ENCODE assay signal across 21 cellular contexts in genomic region chr6:73169111-73169510, GRCh38. TPM values are rescaled to one million over a fixed set of nuclear protein-coding genes. Genes with fewer than 3 reads are reported as not detected.
"Had no signal": no experiment of that assay in that cellular context is flagged by ENCODE, and none has a peak within 500 bp of the region (broad histone marks: within the 10 kb centered on the region; RNA-seq: fewer than 3 reads in every experiment).

No MANE protein-coding gene starts in this region.

- H3K4me1 ChIP-seq: left ventricle myocardium inferior, pancreas, stomach had no signal

- H3K9me3 ChIP-seq: left ventricle myocardium inferior, pancreas, stomach had no signal

- H3K27ac ChIP-seq: brain microvascular endothelial cell, left ventricle myocardium inferior, pancreas, stomach had no signal

- DNase-seq: activated CD4-positive, alpha-beta T cell treated with anti-CD3 and anti-CD28 coated beads for 48 hours; activated CD4-positive, CD25-positive, alpha-beta regulatory T cell; activated CD8-positive, alpha-beta T cell treated with anti-CD3 and anti-CD28 coated beads for 36 hours; activated naive CD4-positive, alpha-beta T cell treated with anti-CD3 and anti-CD28 coated beads for 36 hours; activated T-cell treated with anti-CD3 and anti-CD28 coated beads, Interleukin-2, amount 50 U/mL, for 1 hour; anterior cingulate cortex; brain microvascular endothelial cell; cortex of kidney; foreskin melanocyte; left ventricle myocardium inferior; mesenchymal stem cell; naive thymus-derived CD8-positive, alpha-beta T cell; pancreas; small intestine; stimulated activated CD4-positive, alpha-beta T cell treated with anti-CD3 and anti-CD28 coated beads, Interleukin-4, amount 100 ng/mL, for 1 hour; stomach; T1000 had no signal

- H3K27me3 ChIP-seq: brain microvascular endothelial cell, pancreas, stomach had no signal

- H3K36me3 ChIP-seq: brain microvascular endothelial cell, left ventricle myocardium inferior, pancreas, stomach had no signal

- H3K4me3 ChIP-seq: left ventricle myocardium inferior, pancreas, stomach had no signal

- ATAC-seq: activated CD8-positive, alpha-beta T cell treated with anti-CD3 and anti-CD28 coated beads for 36 hours; activated T-helper 17 cell treated with anti-CD3 and anti-CD28 coated beads, Interleukin-2, amount 50 U/mL, for 72 hours; naive thymus-derived CD8-positive, alpha-beta T cell; pancreas had no signal

RNA-seq across cellular contexts. Expression of gene KHDC1L, which starts 56.2 kb away (rescaled TPM):
- total RNA-seq: activated CD8-positive, alpha-beta T cell treated with anti-CD3 and anti-CD28 coated beads for 36 hours; activated naive CD4-positive, alpha-beta T cell treated with anti-CD3 and anti-CD28 coated beads for 36 hours; activated T-helper 17 cell treated with anti-CD3 and anti-CD28 coated beads, Interleukin-2, amount 50 U/mL, for 72 hours; kidney epithelial cell; left ventricle myocardium inferior; mucosa of gallbladder; naive thymus-derived CD8-positive, alpha-beta T cell; pancreas; stomach; T-helper 1 cell treated with Interleukin-12 subunit alpha and Interleukin-12 subunit beta and Interleukin-4 antibody, amounts not matched to agents 30 ng/mL and 1 ng/mL, for 36 hours had no signal
- polyA plus RNA-seq: naive thymus-derived CD8-positive, alpha-beta T cell; small intestine had no signal
